8 cellular contexts compared by ENCODE assay signal in the genomic region with DNA sequence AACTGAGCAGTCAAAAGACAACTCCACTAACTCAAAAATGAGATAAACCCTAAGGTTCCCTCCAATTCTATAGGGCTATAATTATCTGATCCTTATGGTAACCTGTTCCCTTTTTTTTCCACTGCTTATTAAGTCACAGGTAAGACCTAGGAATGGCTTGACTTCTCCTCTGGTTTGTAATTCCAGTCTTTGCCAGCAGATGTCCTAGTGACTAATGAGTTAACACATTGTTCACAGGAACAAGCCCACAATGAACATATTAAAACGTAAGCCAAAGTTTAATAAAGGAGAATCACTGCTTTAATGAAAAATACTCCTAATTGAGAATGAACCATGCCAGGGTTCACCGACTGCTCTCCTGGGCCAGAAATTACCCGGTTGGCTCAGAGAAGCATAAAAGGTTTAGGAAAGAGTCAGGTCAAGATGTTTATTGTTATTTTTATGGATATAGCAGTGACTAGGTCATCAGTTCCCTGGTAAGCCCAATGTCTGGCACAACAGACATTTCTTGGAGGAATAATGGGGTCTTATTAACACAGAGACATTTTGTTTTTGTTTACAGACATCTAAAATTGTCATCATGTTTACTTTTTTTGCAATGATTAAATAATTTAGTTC.
DNase-seq lines count a peak whose midpoint lies in the region; ATAC-seq, FAIRE-seq and TF ChIP-seq lines count a peak whose summit lies in the region.

No MANE protein-coding gene starts in this region.

- 4 to 6% methylated on average over 3 of the region's 3 CpGs for WGBS in body of pancreas, 2 donors

- intact Hi-C loops in Panc1 (cut with micrococcal nuclease; ENCODE audit: unreplicated experiment) = loop anchor here (1.0 to 5.0 kb wide), 3 partner anchors 209 to 478 kb away; no protein-coding TSS in a partner anchor
- intact Hi-C loops in body of pancreas (cut with DNase I) = loop anchor here (5.0 kb wide), 1 partner anchor 298 kb away; no protein-coding TSS in a partner anchor

- dilution Hi-C loops in keratinocyte (cut with MboI; ENCODE audit: extremely low pct_ligation_motif_present, low sequenced_read_pairs) = no loop called here

- CTCF ChIA-PET in Panc1 (lab: Charles Lee) = no interaction called here

- peak; percentile 78 for TF ChIP-seq CTCF in KMS-11 (conservative IDR thresholded peaks at IDR 0.05; ENCODE audit: low read depth, low read length)
- peak; percentile 64; the same call in 1 of the 2 replicates for TF ChIP-seq CTCF in Panc1 (IDR thresholded peaks at IDR 0.05)
- peak; percentile 16 to 80 (median 74) for TF ChIP-seq CTCF in body of pancreas (IDR thresholded peaks at IDR 0.05)
- peak; percentile 26 to 67 (median 54) for TF ChIP-seq CTCF in keratinocyte (optimal IDR thresholded peaks at IDR 0.05 in 1 of 3, IDR thresholded peaks at IDR 0.05 in 1 of 3, conservative IDR thresholded peaks at IDR 0.05 in 1 of 3; ENCODE audit: extremely low read depth in 1 of 3, insufficient read depth in 2 of 3, low read length in 3 of 3)

- DNase-seq in T-helper 2 cell (peak in 3 of 5 experiments; percentile 1 to 55 (median 4)), Panc1 (ENCODE audit: low read depth, low spot score) (peak; percentile 76), body of pancreas (peak; percentile 50 to 76 (median 54)), keratinocyte (ENCODE audit: low read depth, low spot score) (peak; percentile 41)
- no peak for DNase-seq in T-helper 2 cell treated with Interferon-gamma antibody and Interleukin-4, amounts not matched to agents 5 μg/mL and 100 μg/mL, for 36 hours (ENCODE audit: low spot score)
- peak; percentile 20 to 29 for DNase-seq in stimulated activated naive CD8-positive, alpha-beta T cell treated with anti-CD3 and anti-CD28 coated beads, Interleukin-15, amount 100 ng/mL, for 72 hours

- ATAC-seq in GM21528 (IDR thresholded peaks at IDR 0.05; ENCODE audit: low FRiP score, unreplicated experiment) (peak; percentile 87), Panc1 (peak; percentile 86), body of pancreas (peak; percentile 67)
- ATAC-seq in stimulated activated naive CD8-positive, alpha-beta T cell treated with anti-CD3 and anti-CD28 coated beads, Interleukin-15, amount 100 ng/mL, for 72 hours = peak; percentile 61

- no peak overlapping the region for H3K9ac ChIP-seq in KMS-11
- H3K9ac ChIP-seq in keratinocyte (ENCODE audit: control insufficient read depth, extremely low read depth, insufficient read depth, low read length) = no peak overlapping the region

- H3K27ac Mint-ChIP-seq in T-helper 2 cell treated with Interferon-gamma antibody and Interleukin-4, amounts not matched to agents 5 μg/mL and 100 μg/mL, for 36 hours = no peak overlapping the region
- no peak overlapping the region for H3K27ac Mint-ChIP-seq in stimulated activated naive CD8-positive, alpha-beta T cell treated with anti-CD3 and anti-CD28 coated beads, Interleukin-15, amount 100 ng/mL, for 72 hours

- POLR2A ChIA-PET in Panc1 (lab: Charles Lee) = no interaction called here

- H3K36me3 Mint-ChIP-seq in T-helper 2 cell treated with Interferon-gamma antibody and Interleukin-4, amounts not matched to agents 5 μg/mL and 100 μg/mL, for 36 hours (ENCODE audit: low read depth) = no peaks in the 10 kb centered on the region

- H3K36me3 ChIP-seq in KMS-11 (ENCODE audit: insufficient read depth) = no peaks in the 10 kb centered on the region
- H3K36me3 ChIP-seq in Panc1 (ENCODE audit: control insufficient read depth, insufficient read depth, low read length) = no peaks in the 10 kb centered on the region
- no peaks in the 10 kb centered on the region for H3K36me3 ChIP-seq in body of pancreas (replicated peaks in 1 of 2; ENCODE audit: insufficient read depth in 1 of 2, low read depth in 2 of 2)
- no peaks in the 10 kb centered on the region for H3K36me3 ChIP-seq in keratinocyte (ENCODE audit: control insufficient read depth in 2 of 2, extremely low read depth in 1 of 2, insufficient read depth in 2 of 2, low read length in 2 of 2)

- H3K27ac ChIP-seq in KMS-11 (no peak overlapping the region), Panc1 (ENCODE audit: low read length) (no peak overlapping the region), body of pancreas (no peak overlapping the region), keratinocyte (ENCODE audit: control insufficient read depth, insufficient read depth, low read length) (no peak overlapping the region)

- H3K9me1 ChIP-seq in keratinocyte (ENCODE audit: control insufficient read depth, extremely low read depth, insufficient read depth, low read length) = no peaks in the 10 kb centered on the region

- H4K20me1 ChIP-seq in KMS-11 (ENCODE audit: insufficient read depth) (no peaks in the 10 kb centered on the region), keratinocyte (ENCODE audit: control insufficient read depth, extremely low read depth, insufficient read depth, low read length) (no peaks in the 10 kb centered on the region)

- H3K27me3 Mint-ChIP-seq in T-helper 2 cell treated with Interferon-gamma antibody and Interleukin-4, amounts not matched to agents 5 μg/mL and 100 μg/mL, for 36 hours (ENCODE audit: low read depth) = no peaks in the 10 kb centered on the region
- no peaks in the 10 kb centered on the region for H3K27me3 Mint-ChIP-seq in stimulated activated naive CD8-positive, alpha-beta T cell treated with anti-CD3 and anti-CD28 coated beads, Interleukin-15, amount 100 ng/mL, for 72 hours

- no peaks in the 10 kb centered on the region for H3K79me2 ChIP-seq in KMS-11 (ENCODE audit: insufficient read depth, low read depth)
- no peaks in the 10 kb centered on the region for H3K79me2 ChIP-seq in keratinocyte (ENCODE audit: control insufficient read depth, insufficient read depth, low read length)

- H2AFZ ChIP-seq in KMS-11 (ENCODE audit: low read depth) = no peak overlapping the region
- H2AFZ ChIP-seq in keratinocyte (ENCODE audit: control insufficient read depth, low read length) = no peak overlapping the region

- BruUV-seq in Panc1 (replicated peaks; lab: Mats Ljungman, UMichigan) = no TSS peak

- no peak overlapping the region for H3K4me3 Mint-ChIP-seq in T-helper 2 cell treated with Interferon-gamma antibody and Interleukin-4, amounts not matched to agents 5 μg/mL and 100 μg/mL, for 36 hours
- no peak overlapping the region for H3K4me3 Mint-ChIP-seq in stimulated activated naive CD8-positive, alpha-beta T cell treated with anti-CD3 and anti-CD28 coated beads, Interleukin-15, amount 100 ng/mL, for 72 hours

- H3K4me3 ChIP-seq in KMS-11 (IDR thresholded peaks at IDR 0.05; ENCODE audit: insufficient read depth, low read depth, low read length) = no peak overlapping the region
- H3K4me3 ChIP-seq in Panc1 (ENCODE audit: low read depth in 2 of 2, low read length in 2 of 2) = no peak overlapping the region
- H3K4me3 ChIP-seq in body of pancreas = no peak overlapping the region
- H3K4me3 ChIP-seq in keratinocyte (ENCODE audit: control insufficient read depth in 2 of 3, extremely low read depth in 1 of 3, insufficient read depth in 2 of 3, low read depth in 1 of 3, low read length in 3 of 3) = no peak overlapping the region

- in situ Hi-C loops in Panc1 (cut with HindIII; ENCODE audit: low pct_unique_long_range_greater_than_20kb, low sequenced_read_pairs) = no loop called here

- no peaks in the 10 kb centered on the region for H3K4me1 ChIP-seq in KMS-11 (ENCODE audit: low read depth, poor library complexity, severe bottlenecking)
- no peaks in the 10 kb centered on the region for H3K4me1 ChIP-seq in Panc1 (ENCODE audit: control insufficient read depth, insufficient read depth, low read length)
- no peaks in the 10 kb centered on the region for H3K4me1 ChIP-seq in body of pancreas
- H3K4me1 ChIP-seq in keratinocyte (ENCODE audit: control insufficient read depth, extremely low read depth, insufficient read depth, low read length) = no peaks in the 10 kb centered on the region

- FAIRE-seq in keratinocyte (lab: Jason Lieb, UNC) = peak; percentile 79

- no peaks in the 10 kb centered on the region for H3K4me1 Mint-ChIP-seq in T-helper 2 cell treated with Interferon-gamma antibody and Interleukin-4, amounts not matched to agents 5 μg/mL and 100 μg/mL, for 36 hours (ENCODE audit: low read depth)
- H3K4me1 Mint-ChIP-seq in stimulated activated naive CD8-positive, alpha-beta T cell treated with anti-CD3 and anti-CD28 coated beads, Interleukin-15, amount 100 ng/mL, for 72 hours = no peaks in the 10 kb centered on the region

- no peaks in the 10 kb centered on the region for H3K9me3 ChIP-seq in Panc1 (ENCODE audit: control insufficient read depth, insufficient read depth, low read depth, low read length)
- no peaks in the 10 kb centered on the region for H3K9me3 ChIP-seq in body of pancreas
- no peaks in the 10 kb centered on the region for H3K9me3 ChIP-seq in keratinocyte (ENCODE audit: control insufficient read depth, low read depth, low read length)

- no peaks in the 10 kb centered on the region for H3K9me3 Mint-ChIP-seq in T-helper 2 cell treated with Interferon-gamma antibody and Interleukin-4, amounts not matched to agents 5 μg/mL and 100 μg/mL, for 36 hours
- H3K9me3 Mint-ChIP-seq in stimulated activated naive CD8-positive, alpha-beta T cell treated with anti-CD3 and anti-CD28 coated beads, Interleukin-15, amount 100 ng/mL, for 72 hours = no peaks in the 10 kb centered on the region

- TF ChIP-seq POLR2A in body of pancreas (IDR thresholded peaks at IDR 0.05) = no peak

- H3K27me3 ChIP-seq in KMS-11 (ENCODE audit: insufficient read depth, low read depth) (no peaks in the 10 kb centered on the region), Panc1 (ENCODE audit: control insufficient read depth, insufficient read depth, low read length) (peaks cover 3% of the 10 kb centered on the region; the same call in 1 of the 2 replicates), body of pancreas (no peaks in the 10 kb centered on the region), keratinocyte (ENCODE audit: control insufficient read depth, extremely low read depth, insufficient read depth, low read length) (no peaks in the 10 kb centered on the region)

- H3K4me2 ChIP-seq in KMS-11 (no peak overlapping the region), keratinocyte (ENCODE audit: control insufficient read depth, extremely low read depth, insufficient read depth, low read depth, low read length) (no peak overlapping the region)
